11 cellular contexts compared by ENCODE assay signal in genomic region chr6:146544783-146545182, GRCh38. TPM values are rescaled to one million over a fixed set of nuclear protein-coding genes. Genes with fewer than 3 reads are reported as not detected.
A peak's percentile ranks its signal among the peaks of the same experiment; 100 is the strongest.
DNase-seq lines count a peak whose midpoint lies in the region; ATAC-seq and TF ChIP-seq lines count a peak whose summit lies in the region.
"Had no signal": no experiment of that assay in that cellular context is flagged by ENCODE, and none has a peak within 500 bp of the region (broad histone marks: within the 10 kb centered on the region; RNA-seq: fewer than 3 reads in every experiment).

No MANE protein-coding gene starts in this region.

- H3K36me3 ChIP-seq in Peyer's patch (peaks cover 0 to 5% (median 0%) of the 10 kb centered on the region in 3 donors), fibroblast of lung (ENCODE audit: control insufficient read depth, insufficient read depth, low read length) (no peaks in the 10 kb centered on the region), neuron (ENCODE audit: insufficient read depth, low read length) (no peaks in the 10 kb centered on the region)
- H3K36me3 ChIP-seq in CD8-positive, alpha-beta T cell (ENCODE audit: insufficient read depth, low read length), result no peaks in the 10 kb centered on the region

- H3K4me1 ChIP-seq in Peyer's patch (peaks cover 0 to 9% (median 0%) of the 10 kb centered on the region in 4 donors), fibroblast of lung (ENCODE audit: control insufficient read depth, extremely low read depth, insufficient read depth, low read length) (peaks cover 6% of the 10 kb centered on the region), neuron (ENCODE audit: insufficient read depth, low read length) (no peaks in the 10 kb centered on the region)
- no peaks in the 10 kb centered on the region for H3K4me1 ChIP-seq in CD8-positive, alpha-beta T cell (ENCODE audit: insufficient read depth, low read length)

- intact Hi-C loops in CD8-positive, alpha-beta T cell (cut with DNase I, micrococcal nuclease), result no loop called here

- H3K27ac ChIP-seq in Peyer's patch (peak overlapping the region; percentile 76 to 95 (median 90)), fibroblast of lung (ENCODE audit: insufficient read depth, low read length) (peak overlapping the region; percentile 96)
- no peak overlapping the region for H3K27ac ChIP-seq in CD8-positive, alpha-beta T cell (ENCODE audit: low read depth, low read length)

- peaks cover 12% of the 10 kb centered on the region for H3K4me1 Mint-ChIP-seq in CD8-positive, alpha-beta T cell (ENCODE audit: low read depth)

- CTCF ChIA-PET in CD8-positive, alpha-beta T cell (lab: Charles Lee), result no interaction called here

- H3K27me3 ChIP-seq in Peyer's patch (no peaks in the 10 kb centered on the region), fibroblast of lung (ENCODE audit: control insufficient read depth, insufficient read depth, low read length) (no peaks in the 10 kb centered on the region), neuron (ENCODE audit: insufficient read depth, low read length) (no peaks in the 10 kb centered on the region)
- peaks cover 9% of the 10 kb centered on the region for H3K27me3 ChIP-seq in CD8-positive, alpha-beta T cell (ENCODE audit: insufficient read depth, low read length)

- H3K36me3 Mint-ChIP-seq in CD8-positive, alpha-beta T cell, result no peaks in the 10 kb centered on the region

- H3K4me2 ChIP-seq in fibroblast of lung (ENCODE audit: extremely low read depth, insufficient read depth, low read length), result peak overlapping the region; percentile 96

- DNase-seq in AG10803 (ENCODE audit: low read depth) (peak; percentile 38), Peyer's patch (no peak), fibroblast of lung (ENCODE audit: low read depth in 2 of 2) (peak; percentile 29 to 62), NCI-H510A treated with DMSO at 0.1 percent for 48 hours (lab: John Stamatoyannopoulos, UW) (no peak), NCI-H446 (lab: John Stamatoyannopoulos, UW) (no peak), NCI-H146 (lab: John Stamatoyannopoulos, UW) (no peak)
- no peak for DNase-seq in CD8-positive, alpha-beta T cell
- DNase-seq: DMS79 treated with DMSO at 0.1 percent for 48 hours had no signal

- peaks cover 53% of the 10 kb centered on the region for H3K79me2 ChIP-seq in fibroblast of lung (ENCODE audit: control insufficient read depth, insufficient read depth, low read length)

- H3K9ac ChIP-seq in fibroblast of lung (ENCODE audit: insufficient read depth, low read length), result peak overlapping the region; percentile 64

- H3K4me3 ChIP-seq in AG10803 (ENCODE audit: low read length) (peak overlapping the region; percentile 91), Peyer's patch (peak overlapping the region in 2 of 4 donors; percentile 66 to 79), fibroblast of lung (replicated peaks in 1 of 4; ENCODE audit: control extremely low read depth in 1 of 4, insufficient read depth in 1 of 4, low read depth in 3 of 4, low read length in 4 of 4) (peak overlapping the region; percentile 62 to 93 (median 84)), neuron (ENCODE audit: low read length) (peak overlapping the region; percentile 4)
- no peak overlapping the region for H3K4me3 ChIP-seq in CD8-positive, alpha-beta T cell (ENCODE audit: low read depth, low read length)

- no peak for TF ChIP-seq CTCF in AG10803 (conservative IDR thresholded peaks at IDR 0.05; ENCODE audit: low read length)
- TF ChIP-seq CTCF in Peyer's patch (IDR thresholded peaks at IDR 0.05), result no peak
- no peak for TF ChIP-seq CTCF in fibroblast of lung (conservative IDR thresholded peaks at IDR 0.05 in 1 of 2, IDR thresholded peaks at IDR 0.05 in 1 of 2; ENCODE audit: low read depth in 1 of 2, low read length in 2 of 2)
- no peak for TF ChIP-seq CTCF in CD8-positive, alpha-beta T cell (IDR thresholded peaks at IDR 0.05)

- no peaks in the 10 kb centered on the region for H3K9me3 Mint-ChIP-seq in CD8-positive, alpha-beta T cell

- no peak for ATAC-seq in CD8-positive, alpha-beta T cell

- no peaks in the 10 kb centered on the region for H4K20me1 ChIP-seq in fibroblast of lung (ENCODE audit: control insufficient read depth, extremely low read depth, insufficient read depth, low read length)

- H2AFZ ChIP-seq in fibroblast of lung (ENCODE audit: low read length) (no peak overlapping the region), neuron (ENCODE audit: low read depth, low read length) (no peak overlapping the region)

- TF ChIP-seq POLR2A in Peyer's patch (IDR thresholded peaks at IDR 0.05), result no peak

- POLR2A ChIA-PET in CD8-positive, alpha-beta T cell (lab: Charles Lee), result no interaction called here

- peaks cover 21% of the 10 kb centered on the region for H3K27me3 Mint-ChIP-seq in CD8-positive, alpha-beta T cell (ENCODE audit: low read depth)

- H3K9me3 ChIP-seq in Peyer's patch (no peaks in the 10 kb centered on the region), fibroblast of lung (ENCODE audit: control insufficient read depth, insufficient read depth, low read depth, low read length) (no peaks in the 10 kb centered on the region), neuron (ENCODE audit: low read length) (no peaks in the 10 kb centered on the region)
- no peaks in the 10 kb centered on the region for H3K9me3 ChIP-seq in CD8-positive, alpha-beta T cell (ENCODE audit: low read length)

- H3K27ac Mint-ChIP-seq in CD8-positive, alpha-beta T cell, result no peak overlapping the region

- no peak overlapping the region for H3K4me3 Mint-ChIP-seq in CD8-positive, alpha-beta T cell

RNA-seq across cellular contexts. Expression of gene RAB32, which starts 1.1 kb away (rescaled TPM):
- total RNA-seq in Peyer's patch (10 to 100 TPM; 18.0 to 30.3 (median 19.9) TPM), fibroblast of lung (114 and 131 TPM in 2 replicates)
- 116 and 121 TPM in 2 replicates for polyA plus RNA-seq in fibroblast of lung
- polyA plus RNA-seq in fibroblast of lung (2012), result 103 and 126 TPM in 2 replicates
- 12.4 and 14.0 TPM in 2 replicates for polyA minus RNA-seq in fibroblast of lung (ENCODE audit: low replicate concordance)
- total RNA-seq in CD8-positive, alpha-beta T cell, result not detected

RNA-seq across cellular contexts. Expression of gene ADGB, which starts 54.0 kb away (rescaled TPM):
- not detected for total RNA-seq in Peyer's patch
- not detected in 2 replicates for total RNA-seq in fibroblast of lung
- polyA plus RNA-seq in fibroblast of lung, result not detected in 2 replicates
- polyA plus RNA-seq in fibroblast of lung (2012), result not detected in 2 replicates
- polyA minus RNA-seq in fibroblast of lung (ENCODE audit: low replicate concordance), result not detected in 2 replicates
- total RNA-seq in CD8-positive, alpha-beta T cell, result not detected
- total RNA-seq: HT1080, RPMI7951 had no signal

Comparison
In these comparisons a context has a peak if more than half of its experiments do, and no peak if none do; other contexts are left out.
1. DNase-seq: peak in AG10803 (single experiment) and fibroblast of lung (2 of 2); none in Peyer's patch (0 of 3), CD8-positive, alpha-beta T cell (0 of 7), NCI-H510A treated with DMSO at 0.1 percent for 48 hours (single experiment), NCI-H446 (0 of 2) and NCI-H146 (single experiment).
2. RNA of gene RAB32, which starts 1.1 kb away (total RNA-seq): 114 to 131 TPM in fibroblast of lung and 18.0 to 30.3 TPM in Peyer's patch; not detected in CD8-positive, alpha-beta T cell; every median in the first group is over 10 times any median in the second.